In genomic region chr18:58721586-58722160, GRCh38 we compare ENCODE assay signal across 2 cellular contexts.
TF ChIP-seq lines count a peak whose summit lies in the region.

No MANE protein-coding gene starts in this region.

TF ChIP-seq in SK-N-SH, 30 proteins besides CTCF, POLR2A, EP300 and RAD21 (continued from another document):
- no peak for TF ChIP-seq IRF3 (IDR thresholded peaks at IDR 0.05; ENCODE audit: low read depth, low read length)
- 0 out of 2 replicates have a peak, but pooled peaks have one; percentile 9 for TF ChIP-seq FOSL2 (IDR thresholded peaks at IDR 0.05; ENCODE audit: borderline replicate concordance, low read depth)

TF ChIP-seq in SK-N-SH treated with all-trans-retinoic acid at 6 μM for 48 hours, 23 proteins besides CTCF, POLR2A, EP300 and RAD21 (continued from another document):
- TF ChIP-seq GLIS3 (CRISPR knock-in tag; IDR thresholded peaks at IDR 0.05) (no peak), TOX (CRISPR knock-in tag; IDR thresholded peaks at IDR 0.05; ENCODE audit: borderline replicate concordance) (no peak), CSRNP3 (CRISPR knock-in tag; IDR thresholded peaks at IDR 0.05) (no peak), POU6F1 (CRISPR knock-in tag; IDR thresholded peaks at IDR 0.05; ENCODE audit: borderline replicate concordance, low read depth) (no peak), ESRRG (CRISPR knock-in tag; IDR thresholded peaks at IDR 0.05) (no peak), SNAI2 (CRISPR knock-in tag; IDR thresholded peaks at IDR 0.05) (no peak), TCF4 (CRISPR knock-in tag; IDR thresholded peaks at IDR 0.05; ENCODE audit: borderline replicate concordance) (no peak)
